ENCODE assay signal across 1 cellular context in the genomic region with DNA sequence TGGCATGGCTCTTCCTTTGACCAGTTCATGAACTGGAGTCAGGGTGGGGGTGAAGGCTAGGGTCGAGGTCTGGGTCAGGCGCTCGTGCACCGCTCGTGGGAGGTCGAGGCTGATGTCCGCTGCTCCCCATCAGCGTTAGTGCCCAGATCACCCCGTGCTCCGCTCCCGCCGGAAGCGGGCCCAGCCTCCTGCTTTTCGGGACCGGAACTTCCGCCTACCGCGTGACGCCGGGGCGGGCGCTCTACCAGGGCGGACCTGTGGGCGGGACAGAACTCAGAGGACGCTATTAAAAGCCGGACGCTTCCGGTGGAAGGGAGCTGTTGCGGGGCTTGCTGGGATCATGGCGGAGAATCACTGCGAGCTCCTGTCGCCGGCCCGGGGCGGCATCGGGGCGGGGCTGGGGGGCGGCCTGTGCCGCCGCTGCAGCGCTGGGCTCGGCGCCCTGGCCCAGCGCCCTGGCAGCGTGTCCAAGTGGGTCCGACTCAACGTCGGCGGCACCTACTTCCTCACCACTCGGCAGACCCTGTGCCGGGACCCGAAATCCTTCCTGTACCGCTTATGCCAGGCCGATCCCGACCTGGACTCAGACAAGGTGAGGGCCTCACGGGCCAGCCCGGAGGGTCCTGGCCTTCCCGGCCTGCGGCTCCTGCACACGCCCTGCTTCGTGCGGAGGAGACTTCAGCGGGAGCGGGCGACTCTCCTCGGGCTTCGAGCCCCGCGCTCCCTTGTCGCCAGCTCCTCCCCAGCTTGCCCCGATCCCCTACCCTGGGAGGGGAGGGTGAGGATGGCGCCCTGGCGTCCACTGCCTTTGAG.
TF ChIP-seq lines count a peak whose summit lies in the region.

A gene with protein sequence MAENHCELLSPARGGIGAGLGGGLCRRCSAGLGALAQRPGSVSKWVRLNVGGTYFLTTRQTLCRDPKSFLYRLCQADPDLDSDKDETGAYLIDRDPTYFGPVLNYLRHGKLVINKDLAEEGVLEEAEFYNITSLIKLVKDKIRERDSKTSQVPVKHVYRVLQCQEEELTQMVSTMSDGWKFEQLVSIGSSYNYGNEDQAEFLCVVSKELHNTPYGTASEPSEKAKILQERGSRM (plus strand): TSS at position 315 of the 813 bp plus-strand sequence. CDS start 26 bp downstream, at position 341.

TF ChIP-seq in HepG2, 621 proteins besides CTCF, POLR2A, EP300 and RAD21 (continued from another document and continues in another):
- TF ChIP-seq, protein P1, sequence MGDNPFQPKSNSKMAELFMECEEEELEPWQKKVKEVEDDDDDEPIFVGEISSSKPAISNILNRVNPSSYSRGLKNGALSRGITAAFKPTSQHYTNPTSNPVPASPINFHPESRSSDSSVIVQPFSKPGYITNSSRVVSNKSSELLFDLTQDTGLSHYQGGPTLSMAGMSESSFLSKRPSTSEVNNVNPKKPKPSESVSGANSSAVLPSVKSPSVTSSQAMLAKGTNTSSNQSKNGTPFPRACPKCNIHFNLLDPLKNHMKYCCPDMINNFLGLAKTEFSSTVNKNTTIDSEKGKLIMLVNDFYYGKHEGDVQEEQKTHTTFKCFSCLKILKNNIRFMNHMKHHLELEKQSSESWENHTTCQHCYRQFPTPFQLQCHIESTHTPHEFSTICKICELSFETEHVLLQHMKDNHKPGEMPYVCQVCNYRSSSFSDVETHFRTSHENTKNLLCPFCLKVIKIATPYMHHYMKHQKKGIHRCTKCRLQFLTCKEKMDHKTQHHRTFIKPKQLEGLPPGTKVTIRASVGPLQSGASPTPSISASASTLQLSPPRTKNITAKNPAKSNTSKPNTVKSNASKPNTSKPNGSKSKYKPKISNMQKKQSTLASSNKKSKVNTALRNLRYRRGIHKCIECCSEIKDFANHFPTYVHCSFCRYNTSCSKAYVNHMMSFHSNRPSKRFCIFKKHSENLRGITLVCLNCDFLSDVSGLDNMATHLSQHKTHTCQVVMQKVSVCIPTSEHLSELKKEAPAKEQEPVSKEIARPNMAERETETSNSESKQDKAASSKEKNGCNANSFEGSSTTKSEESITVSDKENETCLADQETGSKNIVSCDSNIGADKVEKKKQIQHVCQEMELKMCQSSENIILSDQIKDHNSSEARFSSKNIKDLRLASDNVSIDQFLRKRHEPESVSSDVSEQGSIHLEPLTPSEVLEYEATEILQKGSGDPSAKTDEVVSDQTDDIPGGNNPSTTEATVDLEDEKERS (CRISPR knock-in tag; IDR thresholded peaks at IDR 0.05), result no peak; the same call in 1 of the 2 replicates
- TF ChIP-seq SP4 (CRISPR knock-in tag; IDR thresholded peaks at IDR 0.05), result peak; percentile 99
- no peak for TF ChIP-seq NFE2L2 (IDR thresholded peaks at IDR 0.05; ENCODE audit: low read length)
- TF ChIP-seq ZNF644 (CRISPR knock-in tag; IDR thresholded peaks at IDR 0.05; ENCODE audit: low read depth), result no peak
- TF ChIP-seq, protein P2, sequence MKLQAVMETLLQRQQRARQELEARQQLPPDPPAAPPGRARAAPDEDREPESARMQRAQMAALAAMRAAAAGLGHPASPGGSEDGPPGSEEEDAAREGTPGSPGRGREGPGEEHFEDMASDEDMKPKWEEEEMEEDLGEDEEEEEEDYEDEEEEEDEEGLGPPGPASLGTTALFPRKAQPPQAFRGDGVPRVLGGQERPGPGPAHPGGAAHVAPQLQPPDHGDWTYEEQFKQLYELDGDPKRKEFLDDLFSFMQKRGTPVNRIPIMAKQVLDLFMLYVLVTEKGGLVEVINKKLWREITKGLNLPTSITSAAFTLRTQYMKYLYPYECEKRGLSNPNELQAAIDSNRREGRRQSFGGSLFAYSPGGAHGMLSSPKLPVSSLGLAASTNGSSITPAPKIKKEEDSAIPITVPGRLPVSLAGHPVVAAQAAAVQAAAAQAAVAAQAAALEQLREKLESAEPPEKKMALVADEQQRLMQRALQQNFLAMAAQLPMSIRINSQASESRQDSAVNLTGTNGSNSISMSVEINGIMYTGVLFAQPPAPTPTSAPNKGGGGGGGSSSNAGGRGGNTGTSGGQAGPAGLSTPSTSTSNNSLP (IDR thresholded peaks at IDR 0.05; ENCODE audit: low read depth, low read length), result peak; percentile 9; the same call in 1 of the 2 replicates
- peak; percentile 74; the same call in 1 of the 2 replicates for TF ChIP-seq HMG20B (CRISPR knock-in tag; conservative IDR thresholded peaks at IDR 0.05)
- TF ChIP-seq MAF1 (CRISPR knock-in tag; IDR thresholded peaks at IDR 0.05; ENCODE audit: borderline replicate concordance), result no peak
- TF ChIP-seq, protein P3, sequence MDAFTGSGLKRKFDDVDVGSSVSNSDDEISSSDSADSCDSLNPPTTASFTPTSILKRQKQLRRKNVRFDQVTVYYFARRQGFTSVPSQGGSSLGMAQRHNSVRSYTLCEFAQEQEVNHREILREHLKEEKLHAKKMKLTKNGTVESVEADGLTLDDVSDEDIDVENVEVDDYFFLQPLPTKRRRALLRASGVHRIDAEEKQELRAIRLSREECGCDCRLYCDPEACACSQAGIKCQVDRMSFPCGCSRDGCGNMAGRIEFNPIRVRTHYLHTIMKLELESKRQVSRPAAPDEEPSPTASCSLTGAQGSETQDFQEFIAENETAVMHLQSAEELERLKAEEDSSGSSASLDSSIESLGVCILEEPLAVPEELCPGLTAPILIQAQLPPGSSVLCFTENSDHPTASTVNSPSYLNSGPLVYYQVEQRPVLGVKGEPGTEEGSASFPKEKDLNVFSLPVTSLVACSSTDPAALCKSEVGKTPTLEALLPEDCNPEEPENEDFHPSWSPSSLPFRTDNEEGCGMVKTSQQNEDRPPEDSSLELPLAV (CRISPR knock-in tag; conservative IDR thresholded peaks at IDR 0.05; ENCODE audit: low read depth), result no peak
- TF ChIP-seq HNRNPH1 (optimal IDR thresholded peaks at IDR 0.05; ENCODE audit: low read depth, low read length), result peak; percentile 87
- no peak for TF ChIP-seq ZNF570 (CRISPR knock-in tag; IDR thresholded peaks at IDR 0.05; ENCODE audit: borderline replicate concordance)
- TF ChIP-seq ZNF891 (CRISPR knock-in tag; IDR thresholded peaks at IDR 0.05), result peak; percentile 96; the same call in 1 of the 2 replicates
- TF ChIP-seq, protein P4, sequence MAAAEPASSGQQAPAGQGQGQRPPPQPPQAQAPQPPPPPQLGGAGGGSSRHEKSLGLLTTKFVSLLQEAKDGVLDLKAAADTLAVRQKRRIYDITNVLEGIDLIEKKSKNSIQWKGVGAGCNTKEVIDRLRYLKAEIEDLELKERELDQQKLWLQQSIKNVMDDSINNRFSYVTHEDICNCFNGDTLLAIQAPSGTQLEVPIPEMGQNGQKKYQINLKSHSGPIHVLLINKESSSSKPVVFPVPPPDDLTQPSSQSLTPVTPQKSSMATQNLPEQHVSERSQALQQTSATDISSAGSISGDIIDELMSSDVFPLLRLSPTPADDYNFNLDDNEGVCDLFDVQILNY (CRISPR knock-in tag; conservative IDR thresholded peaks at IDR 0.05), result no peak; the same call in 1 of the 2 replicates
- peak; percentile 67 for TF ChIP-seq HNRNPLL (IDR thresholded peaks at IDR 0.05; ENCODE audit: low read depth, low read length, poor library complexity, severe bottlenecking)
- peak; percentile 85 for TF ChIP-seq GATAD2A (CRISPR knock-in tag; IDR thresholded peaks at IDR 0.05)
- TF ChIP-seq XRCC5 (optimal IDR thresholded peaks at IDR 0.05; ENCODE audit: low read length), result peak; percentile 92
- TF ChIP-seq ZBTB7A (CRISPR knock-in tag; IDR thresholded peaks at IDR 0.05), result 0 out of 2 replicates have a peak, but pooled peaks have one; percentile 23
- no peak for TF ChIP-seq ZKSCAN5 (CRISPR knock-in tag; IDR thresholded peaks at IDR 0.05)
- peak; percentile 76 for TF ChIP-seq SALL2 (CRISPR knock-in tag; IDR thresholded peaks at IDR 0.05)
- no peak for TF ChIP-seq ZFAT (CRISPR knock-in tag; conservative IDR thresholded peaks at IDR 0.05)
- TF ChIP-seq ZNF232 (CRISPR knock-in tag; IDR thresholded peaks at IDR 0.05; ENCODE audit: borderline replicate concordance), result peak; percentile 92
- TF ChIP-seq ZMYM2 (CRISPR knock-in tag; IDR thresholded peaks at IDR 0.05), result 0 out of 2 replicates have a peak, but pooled peaks have one; percentile 50
- TF ChIP-seq, protein P5, sequence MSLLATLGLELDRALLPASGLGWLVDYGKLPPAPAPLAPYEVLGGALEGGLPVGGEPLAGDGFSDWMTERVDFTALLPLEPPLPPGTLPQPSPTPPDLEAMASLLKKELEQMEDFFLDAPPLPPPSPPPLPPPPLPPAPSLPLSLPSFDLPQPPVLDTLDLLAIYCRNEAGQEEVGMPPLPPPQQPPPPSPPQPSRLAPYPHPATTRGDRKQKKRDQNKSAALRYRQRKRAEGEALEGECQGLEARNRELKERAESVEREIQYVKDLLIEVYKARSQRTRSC (CRISPR knock-in tag; IDR thresholded peaks at IDR 0.05; ENCODE audit: low read depth), result no peak; the same call in 1 of the 2 replicates
- TF ChIP-seq ZNF33B (CRISPR knock-in tag; IDR thresholded peaks at IDR 0.05), result 0 out of 2 replicates have a peak, but pooled peaks have one; percentile 84
- TF ChIP-seq ZNF713 (CRISPR knock-in tag; IDR thresholded peaks at IDR 0.05), result peak; percentile 59; the same call in 1 of the 2 replicates
- TF ChIP-seq DR1 (CRISPR knock-in tag; IDR thresholded peaks at IDR 0.05), result peak; percentile 98
- peak; percentile 99 for TF ChIP-seq ERF (CRISPR knock-in tag; IDR thresholded peaks at IDR 0.05)
- TF ChIP-seq, protein P6, sequence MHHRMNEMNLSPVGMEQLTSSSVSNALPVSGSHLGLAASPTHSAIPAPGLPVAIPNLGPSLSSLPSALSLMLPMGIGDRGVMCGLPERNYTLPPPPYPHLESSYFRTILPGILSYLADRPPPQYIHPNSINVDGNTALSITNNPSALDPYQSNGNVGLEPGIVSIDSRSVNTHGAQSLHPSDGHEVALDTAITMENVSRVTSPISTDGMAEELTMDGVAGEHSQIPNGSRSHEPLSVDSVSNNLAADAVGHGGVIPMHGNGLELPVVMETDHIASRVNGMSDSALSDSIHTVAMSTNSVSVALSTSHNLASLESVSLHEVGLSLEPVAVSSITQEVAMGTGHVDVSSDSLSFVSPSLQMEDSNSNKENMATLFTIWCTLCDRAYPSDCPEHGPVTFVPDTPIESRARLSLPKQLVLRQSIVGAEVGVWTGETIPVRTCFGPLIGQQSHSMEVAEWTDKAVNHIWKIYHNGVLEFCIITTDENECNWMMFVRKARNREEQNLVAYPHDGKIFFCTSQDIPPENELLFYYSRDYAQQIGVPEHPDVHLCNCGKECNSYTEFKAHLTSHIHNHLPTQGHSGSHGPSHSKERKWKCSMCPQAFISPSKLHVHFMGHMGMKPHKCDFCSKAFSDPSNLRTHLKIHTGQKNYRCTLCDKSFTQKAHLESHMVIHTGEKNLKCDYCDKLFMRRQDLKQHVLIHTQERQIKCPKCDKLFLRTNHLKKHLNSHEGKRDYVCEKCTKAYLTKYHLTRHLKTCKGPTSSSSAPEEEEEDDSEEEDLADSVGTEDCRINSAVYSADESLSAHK (CRISPR knock-in tag; IDR thresholded peaks at IDR 0.05; ENCODE audit: borderline replicate concordance), result no peak
- no peak for TF ChIP-seq ZNF615 (CRISPR knock-in tag; IDR thresholded peaks at IDR 0.05; ENCODE audit: borderline replicate concordance)
- no peak for TF ChIP-seq ZFP62 (CRISPR knock-in tag; IDR thresholded peaks at IDR 0.05)
- TF ChIP-seq, protein P7, sequence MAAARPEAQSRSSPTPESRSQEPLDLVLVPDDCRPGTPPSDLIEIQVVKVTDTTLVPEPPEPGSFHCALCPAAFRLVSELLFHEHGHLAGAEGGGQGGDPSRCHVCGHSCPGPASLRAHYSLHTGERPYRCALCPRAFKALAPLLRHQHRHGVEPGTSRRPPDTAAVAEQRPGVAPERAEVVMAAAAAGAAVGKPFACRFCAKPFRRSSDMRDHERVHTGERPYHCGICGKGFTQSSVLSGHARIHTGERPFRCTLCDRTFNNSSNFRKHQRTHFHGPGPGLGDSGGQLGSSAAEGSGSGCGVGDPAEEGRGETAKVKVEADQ (CRISPR knock-in tag; IDR thresholded peaks at IDR 0.05; ENCODE audit: borderline replicate concordance), result peak; percentile 88; the same call in 1 of the 2 replicates
- no peak for TF ChIP-seq ZNF235 (CRISPR knock-in tag; IDR thresholded peaks at IDR 0.05; ENCODE audit: borderline replicate concordance)
- peak; percentile 36; the same call in 1 of the 2 replicates for TF ChIP-seq ATF7-NPFF (CRISPR knock-in tag; IDR thresholded peaks at IDR 0.05; ENCODE audit: low read depth)
- peak; percentile 85 for TF ChIP-seq HOXA5 (CRISPR knock-in tag; IDR thresholded peaks at IDR 0.05)
- TF ChIP-seq, protein P8, sequence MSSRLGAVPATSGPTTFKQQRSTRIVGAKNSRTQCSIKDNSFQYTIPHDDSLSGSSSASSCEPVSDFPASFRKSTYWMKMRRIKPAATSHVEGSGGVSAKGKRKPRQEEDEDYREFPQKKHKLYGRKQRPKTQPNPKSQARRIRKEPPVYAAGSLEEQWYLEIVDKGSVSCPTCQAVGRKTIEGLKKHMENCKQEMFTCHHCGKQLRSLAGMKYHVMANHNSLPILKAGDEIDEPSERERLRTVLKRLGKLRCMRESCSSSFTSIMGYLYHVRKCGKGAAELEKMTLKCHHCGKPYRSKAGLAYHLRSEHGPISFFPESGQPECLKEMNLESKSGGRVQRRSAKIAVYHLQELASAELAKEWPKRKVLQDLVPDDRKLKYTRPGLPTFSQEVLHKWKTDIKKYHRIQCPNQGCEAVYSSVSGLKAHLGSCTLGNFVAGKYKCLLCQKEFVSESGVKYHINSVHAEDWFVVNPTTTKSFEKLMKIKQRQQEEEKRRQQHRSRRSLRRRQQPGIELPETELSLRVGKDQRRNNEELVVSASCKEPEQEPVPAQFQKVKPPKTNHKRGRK (CRISPR knock-in tag; IDR thresholded peaks at IDR 0.05), result no peak
- TF ChIP-seq, protein P9, sequence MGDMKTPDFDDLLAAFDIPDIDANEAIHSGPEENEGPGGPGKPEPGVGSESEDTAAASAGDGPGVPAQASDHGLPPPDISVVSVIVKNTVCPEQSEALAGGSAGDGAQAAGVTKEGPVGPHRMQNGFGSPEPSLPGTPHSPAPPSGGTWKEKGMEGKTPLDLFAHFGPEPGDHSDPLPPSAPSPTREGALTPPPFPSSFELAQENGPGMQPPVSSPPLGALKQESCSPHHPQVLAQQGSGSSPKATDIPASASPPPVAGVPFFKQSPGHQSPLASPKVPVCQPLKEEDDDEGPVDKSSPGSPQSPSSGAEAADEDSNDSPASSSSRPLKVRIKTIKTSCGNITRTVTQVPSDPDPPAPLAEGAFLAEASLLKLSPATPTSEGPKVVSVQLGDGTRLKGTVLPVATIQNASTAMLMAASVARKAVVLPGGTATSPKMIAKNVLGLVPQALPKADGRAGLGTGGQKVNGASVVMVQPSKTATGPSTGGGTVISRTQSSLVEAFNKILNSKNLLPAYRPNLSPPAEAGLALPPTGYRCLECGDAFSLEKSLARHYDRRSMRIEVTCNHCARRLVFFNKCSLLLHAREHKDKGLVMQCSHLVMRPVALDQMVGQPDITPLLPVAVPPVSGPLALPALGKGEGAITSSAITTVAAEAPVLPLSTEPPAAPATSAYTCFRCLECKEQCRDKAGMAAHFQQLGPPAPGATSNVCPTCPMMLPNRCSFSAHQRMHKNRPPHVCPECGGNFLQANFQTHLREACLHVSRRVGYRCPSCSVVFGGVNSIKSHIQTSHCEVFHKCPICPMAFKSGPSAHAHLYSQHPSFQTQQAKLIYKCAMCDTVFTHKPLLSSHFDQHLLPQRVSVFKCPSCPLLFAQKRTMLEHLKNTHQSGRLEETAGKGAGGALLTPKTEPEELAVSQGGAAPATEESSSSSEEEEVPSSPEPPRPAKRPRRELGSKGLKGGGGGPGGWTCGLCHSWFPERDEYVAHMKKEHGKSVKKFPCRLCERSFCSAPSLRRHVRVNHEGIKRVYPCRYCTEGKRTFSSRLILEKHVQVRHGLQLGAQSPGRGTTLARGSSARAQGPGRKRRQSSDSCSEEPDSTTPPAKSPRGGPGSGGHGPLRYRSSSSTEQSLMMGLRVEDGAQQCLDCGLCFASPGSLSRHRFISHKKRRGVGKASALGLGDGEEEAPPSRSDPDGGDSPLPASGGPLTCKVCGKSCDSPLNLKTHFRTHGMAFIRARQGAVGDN (CRISPR knock-in tag; IDR thresholded peaks at IDR 0.05), result peak; percentile 96
- no peak for TF ChIP-seq PRPF4 (IDR thresholded peaks at IDR 0.05; ENCODE audit: low read depth, low read length, poor library complexity, severe bottlenecking)
- TF ChIP-seq ZNF558 (CRISPR knock-in tag; IDR thresholded peaks at IDR 0.05; ENCODE audit: borderline replicate concordance), result peak; percentile 69; the same call in 1 of the 2 replicates
